Comparison of ENCODE assay signal across 8 cellular contexts in the genomic region with DNA sequence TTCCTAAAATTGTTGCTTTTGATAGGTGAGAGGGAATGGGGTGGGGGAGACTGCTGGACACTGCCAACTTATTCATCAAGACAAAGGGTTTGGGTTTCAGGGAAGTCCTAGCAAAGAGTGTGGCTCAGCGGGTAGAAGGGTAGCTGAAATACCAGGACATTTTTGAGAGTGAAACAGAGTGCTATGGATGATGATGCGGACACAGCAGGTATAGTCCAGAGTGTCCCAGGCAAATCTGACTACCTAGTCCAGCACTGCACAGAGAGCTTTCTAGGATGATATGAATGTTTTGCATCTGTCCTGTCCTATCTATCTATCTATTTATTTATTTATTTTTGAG.
DNase-seq lines count a peak whose midpoint lies in the region; ATAC-seq and TF ChIP-seq lines count a peak whose summit lies in the region.

No MANE protein-coding gene starts in this region.

- no peaks in the 10 kb centered on the region for H3K9me3 ChIP-seq in body of pancreas
- H3K9me3 ChIP-seq in transverse colon = no peaks in the 10 kb centered on the region

- peaks cover 38% of the 10 kb centered on the region for H3K4me1 Mint-ChIP-seq in activated T-cell treated with anti-CD3 and anti-CD28 coated beads, Interleukin-2, amount 50 U/mL, for 4 hours (ENCODE audit: low read depth)
- peaks cover 43% of the 10 kb centered on the region for H3K4me1 Mint-ChIP-seq in mesothelial cell of epicardium

- TF ChIP-seq CTCF in body of pancreas (IDR thresholded peaks at IDR 0.05) (no peak), mesothelial cell of epicardium (IDR thresholded peaks at IDR 0.05; ENCODE audit: unreplicated experiment) (no peak), transverse colon (IDR thresholded peaks at IDR 0.05) (no peak)

- TF ChIP-seq EP300 in transverse colon (IDR thresholded peaks at IDR 0.05; ENCODE audit: low read depth) = no peak

- peaks cover 29% of the 10 kb centered on the region for H3K4me1 ChIP-seq in body of pancreas
- H3K4me1 ChIP-seq in transverse colon = peaks cover 28 to 37% (median 33%) of the 10 kb centered on the region in 4 donors

- no peaks in the 10 kb centered on the region for H3K36me3 ChIP-seq in body of pancreas (replicated peaks in 1 of 2; ENCODE audit: insufficient read depth in 1 of 2, low read depth in 2 of 2)
- H3K36me3 ChIP-seq in transverse colon = no peaks in the 10 kb centered on the region

- no peaks in the 10 kb centered on the region for H3K9me3 Mint-ChIP-seq in activated T-cell treated with anti-CD3 and anti-CD28 coated beads, Interleukin-2, amount 50 U/mL, for 4 hours
- no peaks in the 10 kb centered on the region for H3K9me3 Mint-ChIP-seq in mesothelial cell of epicardium

- peak overlapping the region; percentile 92 for H3K4me3 Mint-ChIP-seq in activated T-cell treated with anti-CD3 and anti-CD28 coated beads, Interleukin-2, amount 50 U/mL, for 4 hours
- no peak overlapping the region for H3K4me3 Mint-ChIP-seq in mesothelial cell of epicardium

- H3K27ac ChIP-seq in body of pancreas = peak overlapping the region; percentile 49 to 87 (median 76)
- H3K27ac ChIP-seq in transverse colon = peak overlapping the region; percentile 92 to 95 (median 92)

- intact Hi-C loops in body of pancreas (cut with DNase I) = loop anchor here (5.0 kb wide), 1 partner anchor 339 kb away; no protein-coding TSS in a partner anchor
- intact Hi-C loops in transverse colon (cut with DNase I; ENCODE audit: low total_unique reads) = no loop called here

- H3K4me3 ChIP-seq in body of pancreas = no peak overlapping the region
- peak overlapping the region in 2 of 4 donors; percentile 46 to 71 for H3K4me3 ChIP-seq in transverse colon

- H3K36me3 Mint-ChIP-seq in activated T-cell treated with anti-CD3 and anti-CD28 coated beads, Interleukin-2, amount 50 U/mL, for 4 hours (ENCODE audit: insufficient read depth) = no peaks in the 10 kb centered on the region
- H3K36me3 Mint-ChIP-seq in mesothelial cell of epicardium = no peaks in the 10 kb centered on the region

- ATAC-seq in activated T-cell treated with anti-CD3 and anti-CD28 coated beads, Interleukin-2, amount 50 U/mL, for 4 hours = no peak
- no peak for ATAC-seq in body of pancreas
- ATAC-seq in GM18870 (IDR thresholded peaks at IDR 0.05; ENCODE audit: unreplicated experiment) = no peak

- H3K27ac Mint-ChIP-seq in mesothelial cell of epicardium = peak overlapping the region; percentile 94

- TF ChIP-seq POLR2A in body of pancreas (IDR thresholded peaks at IDR 0.05) (no peak), transverse colon (IDR thresholded peaks at IDR 0.05) (no peak)

- DNase-seq in activated T-cell treated with anti-CD3 and anti-CD28 coated beads, Interleukin-2, amount 50 U/mL, for 4 hours = no peak
- no peak for DNase-seq in activated T-cell treated with anti-CD3 and anti-CD28 coated beads, Interleukin-2, amount 50 U/mL, for 48 hours
- no peak for DNase-seq in body of pancreas
- no peak for DNase-seq in mesothelial cell of epicardium (ENCODE audit: low spot score in 2 of 2, unreplicated experiment in 2 of 2)
- DNase-seq in transverse colon = no peak
- no peak for DNase-seq in NCI-H2171 (lab: John Stamatoyannopoulos, UW)
- DNase-seq in SIG-M5 treated with dmso at 0.1 percent for 504 hours (lab: John Stamatoyannopoulos, UW; ENCODE audit: unreplicated experiment) = no peak

- no peaks in the 10 kb centered on the region for H3K27me3 Mint-ChIP-seq in activated T-cell treated with anti-CD3 and anti-CD28 coated beads, Interleukin-2, amount 50 U/mL, for 4 hours (ENCODE audit: low read depth)
- no peaks in the 10 kb centered on the region for H3K27me3 Mint-ChIP-seq in mesothelial cell of epicardium (ENCODE audit: low read depth)

- in situ Hi-C loops in transverse colon (cut with MboI; ENCODE audit: low pct_ligation_motif_present in 1 of 4, low pct_unique_long_range_greater_than_20kb in 1 of 4, low sequenced_read_pairs in 3 of 4) = loop anchor here in 1 of 4 donors (25.0 kb wide), 1 partner anchor 329 kb away; a partner anchor contains a TSS

- H3K27me3 ChIP-seq in body of pancreas = no peaks in the 10 kb centered on the region
- H3K27me3 ChIP-seq in transverse colon = no peaks in the 10 kb centered on the region

- WGBS in body of pancreas, 2 donors = 55 to 73% methylated on average over 2 of the region's 2 CpGs
- 67% methylated on average over 2 of the region's 2 CpGs; no CpG with 5 or more reads in 1 of the 2 donors for WGBS in transverse colon (ENCODE audit: low coverage in 1 of 2), 2 donors
